Comparison of ENCODE assay signal across 1 cellular context in the genomic region with DNA sequence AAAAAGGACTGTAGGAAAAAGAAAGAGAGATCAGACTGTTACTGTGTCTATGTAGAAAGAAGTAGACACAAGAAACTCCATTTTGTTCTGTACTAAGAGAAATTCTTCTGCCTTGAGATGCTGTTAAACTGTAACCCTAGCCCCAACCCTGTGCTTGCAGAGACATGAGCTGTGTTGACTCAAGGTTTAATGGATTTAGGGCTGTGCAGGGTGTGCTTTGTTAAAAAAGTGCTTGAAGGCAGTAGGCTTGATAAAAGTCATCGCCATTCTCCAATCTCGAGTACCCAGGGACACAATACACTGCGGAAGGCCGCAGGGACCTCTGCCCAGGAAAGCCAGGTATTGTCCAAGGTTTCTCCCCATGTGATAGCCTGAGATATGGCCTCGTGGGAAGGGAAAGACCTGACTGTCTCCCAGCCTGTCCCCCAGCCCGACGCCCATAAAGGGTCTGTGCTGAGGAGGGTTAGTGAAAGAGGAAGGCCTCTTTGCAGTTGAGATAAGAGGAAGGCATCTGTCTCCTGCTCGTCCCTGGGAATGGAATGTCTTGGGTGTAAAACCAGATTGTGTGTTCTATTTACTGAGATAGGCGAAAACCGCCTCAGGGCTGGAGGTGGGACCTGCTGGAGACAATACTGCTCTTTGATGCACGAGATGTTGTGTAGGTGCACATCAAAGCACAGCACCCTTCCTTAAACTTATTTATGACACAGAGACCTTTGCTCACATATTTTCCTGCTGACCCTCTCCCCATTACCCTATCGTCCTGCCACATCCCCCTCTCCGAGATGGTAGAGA.
TF ChIP-seq lines count a peak whose summit lies in the region.
"Not testable (repeated sequence)": the region's sequence is repeated elsewhere in the genome, so short reads cannot be mapped to it uniquely, and the experiment has no call there.

No MANE protein-coding gene starts in this region.

TF ChIP-seq in HepG2, 621 proteins besides CTCF, POLR2A, EP300 and RAD21:
- TF ChIP-seq PITX1 (CRISPR knock-in tag; IDR thresholded peaks at IDR 0.05), result peak; percentile 96
- 0 out of 2 replicates have a peak, but pooled peaks have one; percentile 35 for TF ChIP-seq FOXA3 (CRISPR knock-in tag; IDR thresholded peaks at IDR 0.05)
- not testable (repeated sequence) for TF ChIP-seq SOX13, SOX6, FOXA1 (IDR thresholded peaks at IDR 0.05)
- peak in 1 of 2 experiments; percentile 44; a peak in 2 of 4 replicates for TF ChIP-seq SOX13 (CRISPR knock-in tag; conservative IDR thresholded peaks at IDR 0.05 in 1 of 2, IDR thresholded peaks at IDR 0.05 in 1 of 2)
- TF ChIP-seq SOX6 (CRISPR knock-in tag; IDR thresholded peaks at IDR 0.05), result peak; percentile 9; the same call in 1 of the 2 replicates
- TF ChIP-seq, protein P1, sequence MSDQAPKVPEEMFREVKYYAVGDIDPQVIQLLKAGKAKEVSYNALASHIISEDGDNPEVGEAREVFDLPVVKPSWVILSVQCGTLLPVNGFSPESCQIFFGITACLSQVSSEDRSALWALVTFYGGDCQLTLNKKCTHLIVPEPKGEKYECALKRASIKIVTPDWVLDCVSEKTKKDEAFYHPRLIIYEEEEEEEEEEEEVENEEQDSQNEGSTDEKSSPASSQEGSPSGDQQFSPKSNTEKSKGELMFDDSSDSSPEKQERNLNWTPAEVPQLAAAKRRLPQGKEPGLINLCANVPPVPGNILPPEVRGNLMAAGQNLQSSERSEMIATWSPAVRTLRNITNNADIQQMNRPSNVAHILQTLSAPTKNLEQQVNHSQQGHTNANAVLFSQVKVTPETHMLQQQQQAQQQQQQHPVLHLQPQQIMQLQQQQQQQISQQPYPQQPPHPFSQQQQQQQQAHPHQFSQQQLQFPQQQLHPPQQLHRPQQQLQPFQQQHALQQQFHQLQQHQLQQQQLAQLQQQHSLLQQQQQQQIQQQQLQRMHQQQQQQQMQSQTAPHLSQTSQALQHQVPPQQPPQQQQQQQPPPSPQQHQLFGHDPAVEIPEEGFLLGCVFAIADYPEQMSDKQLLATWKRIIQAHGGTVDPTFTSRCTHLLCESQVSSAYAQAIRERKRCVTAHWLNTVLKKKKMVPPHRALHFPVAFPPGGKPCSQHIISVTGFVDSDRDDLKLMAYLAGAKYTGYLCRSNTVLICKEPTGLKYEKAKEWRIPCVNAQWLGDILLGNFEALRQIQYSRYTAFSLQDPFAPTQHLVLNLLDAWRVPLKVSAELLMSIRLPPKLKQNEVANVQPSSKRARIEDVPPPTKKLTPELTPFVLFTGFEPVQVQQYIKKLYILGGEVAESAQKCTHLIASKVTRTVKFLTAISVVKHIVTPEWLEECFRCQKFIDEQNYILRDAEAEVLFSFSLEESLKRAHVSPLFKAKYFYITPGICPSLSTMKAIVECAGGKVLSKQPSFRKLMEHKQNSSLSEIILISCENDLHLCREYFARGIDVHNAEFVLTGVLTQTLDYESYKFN (CRISPR knock-in tag; conservative IDR thresholded peaks at IDR 0.05), result peak; percentile 38; the same call in 1 of the 2 replicates
- TF ChIP-seq, protein P2, sequence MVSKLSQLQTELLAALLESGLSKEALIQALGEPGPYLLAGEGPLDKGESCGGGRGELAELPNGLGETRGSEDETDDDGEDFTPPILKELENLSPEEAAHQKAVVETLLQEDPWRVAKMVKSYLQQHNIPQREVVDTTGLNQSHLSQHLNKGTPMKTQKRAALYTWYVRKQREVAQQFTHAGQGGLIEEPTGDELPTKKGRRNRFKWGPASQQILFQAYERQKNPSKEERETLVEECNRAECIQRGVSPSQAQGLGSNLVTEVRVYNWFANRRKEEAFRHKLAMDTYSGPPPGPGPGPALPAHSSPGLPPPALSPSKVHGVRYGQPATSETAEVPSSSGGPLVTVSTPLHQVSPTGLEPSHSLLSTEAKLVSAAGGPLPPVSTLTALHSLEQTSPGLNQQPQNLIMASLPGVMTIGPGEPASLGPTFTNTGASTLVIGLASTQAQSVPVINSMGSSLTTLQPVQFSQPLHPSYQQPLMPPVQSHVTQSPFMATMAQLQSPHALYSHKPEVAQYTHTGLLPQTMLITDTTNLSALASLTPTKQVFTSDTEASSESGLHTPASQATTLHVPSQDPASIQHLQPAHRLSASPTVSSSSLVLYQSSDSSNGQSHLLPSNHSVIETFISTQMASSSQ (IDR thresholded peaks at IDR 0.05; ENCODE audit: low read depth), result not testable (repeated sequence)
- TF ChIP-seq, protein P2 (CRISPR knock-in tag; IDR thresholded peaks at IDR 0.05; ENCODE audit: borderline replicate concordance), result peak; percentile 63; the same call in 1 of the 2 replicates
- TF ChIP-seq, protein P3, sequence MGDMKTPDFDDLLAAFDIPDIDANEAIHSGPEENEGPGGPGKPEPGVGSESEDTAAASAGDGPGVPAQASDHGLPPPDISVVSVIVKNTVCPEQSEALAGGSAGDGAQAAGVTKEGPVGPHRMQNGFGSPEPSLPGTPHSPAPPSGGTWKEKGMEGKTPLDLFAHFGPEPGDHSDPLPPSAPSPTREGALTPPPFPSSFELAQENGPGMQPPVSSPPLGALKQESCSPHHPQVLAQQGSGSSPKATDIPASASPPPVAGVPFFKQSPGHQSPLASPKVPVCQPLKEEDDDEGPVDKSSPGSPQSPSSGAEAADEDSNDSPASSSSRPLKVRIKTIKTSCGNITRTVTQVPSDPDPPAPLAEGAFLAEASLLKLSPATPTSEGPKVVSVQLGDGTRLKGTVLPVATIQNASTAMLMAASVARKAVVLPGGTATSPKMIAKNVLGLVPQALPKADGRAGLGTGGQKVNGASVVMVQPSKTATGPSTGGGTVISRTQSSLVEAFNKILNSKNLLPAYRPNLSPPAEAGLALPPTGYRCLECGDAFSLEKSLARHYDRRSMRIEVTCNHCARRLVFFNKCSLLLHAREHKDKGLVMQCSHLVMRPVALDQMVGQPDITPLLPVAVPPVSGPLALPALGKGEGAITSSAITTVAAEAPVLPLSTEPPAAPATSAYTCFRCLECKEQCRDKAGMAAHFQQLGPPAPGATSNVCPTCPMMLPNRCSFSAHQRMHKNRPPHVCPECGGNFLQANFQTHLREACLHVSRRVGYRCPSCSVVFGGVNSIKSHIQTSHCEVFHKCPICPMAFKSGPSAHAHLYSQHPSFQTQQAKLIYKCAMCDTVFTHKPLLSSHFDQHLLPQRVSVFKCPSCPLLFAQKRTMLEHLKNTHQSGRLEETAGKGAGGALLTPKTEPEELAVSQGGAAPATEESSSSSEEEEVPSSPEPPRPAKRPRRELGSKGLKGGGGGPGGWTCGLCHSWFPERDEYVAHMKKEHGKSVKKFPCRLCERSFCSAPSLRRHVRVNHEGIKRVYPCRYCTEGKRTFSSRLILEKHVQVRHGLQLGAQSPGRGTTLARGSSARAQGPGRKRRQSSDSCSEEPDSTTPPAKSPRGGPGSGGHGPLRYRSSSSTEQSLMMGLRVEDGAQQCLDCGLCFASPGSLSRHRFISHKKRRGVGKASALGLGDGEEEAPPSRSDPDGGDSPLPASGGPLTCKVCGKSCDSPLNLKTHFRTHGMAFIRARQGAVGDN (CRISPR knock-in tag; IDR thresholded peaks at IDR 0.05), result peak; percentile 20; the same call in 1 of the 2 replicates
- TF ChIP-seq FOXA1 (CRISPR knock-in tag; IDR thresholded peaks at IDR 0.05), result peak; percentile 59; the same call in 1 of the 2 replicates
- peak; percentile 9 for TF ChIP-seq YY1 (IDR thresholded peaks at IDR 0.05; ENCODE audit: insufficient read depth, insufficient replicate concordance, low read depth, low read length)
TF ChIP-seq in HepG2: peak in this region for 9; not testable (repeated sequence) for 612.
